Comparison of ENCODE assay signal across 18 cellular contexts in the genomic region with DNA sequence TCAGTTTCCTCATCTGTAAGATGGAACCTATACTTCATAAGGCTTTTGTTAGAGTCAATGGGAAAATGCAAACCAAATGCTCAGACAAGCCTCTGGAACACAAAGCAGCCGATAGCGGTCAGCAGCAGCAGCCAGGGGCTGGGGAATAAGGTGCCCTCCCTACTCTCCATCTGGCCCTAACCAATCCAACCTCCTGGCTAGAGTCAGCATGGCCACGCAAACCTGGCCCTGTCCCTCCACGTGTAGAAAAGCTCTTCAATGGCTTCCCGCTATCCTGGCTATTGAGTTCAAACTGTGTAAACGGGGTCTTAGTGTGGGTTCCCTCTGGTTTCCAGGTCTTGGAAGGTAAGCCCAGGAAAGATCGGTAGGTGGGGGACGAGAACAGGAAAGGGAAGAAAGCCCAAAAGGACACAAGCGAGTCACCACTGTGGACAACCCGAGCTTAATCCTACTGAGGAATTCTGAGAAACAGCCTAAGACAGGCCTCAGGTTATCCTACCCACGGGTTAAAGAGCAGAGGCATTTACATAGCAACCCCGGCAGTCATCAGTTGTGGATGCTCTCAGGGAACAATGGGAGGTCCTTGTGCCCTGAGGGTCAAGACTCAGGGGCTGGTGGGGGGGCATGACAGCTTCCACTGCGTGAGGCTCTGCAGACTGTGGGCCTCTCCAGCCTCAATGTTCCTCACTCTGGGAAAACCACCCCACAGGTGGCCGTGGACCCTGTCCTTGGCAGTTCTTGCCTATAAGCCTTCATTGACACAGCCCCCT. TPM values are rescaled to one million over a fixed set of nuclear protein-coding genes. Genes with fewer than 3 reads are reported as not detected.
DNase-seq lines count a peak whose midpoint lies in the region; ATAC-seq and TF ChIP-seq lines count a peak whose summit lies in the region.
"Had no signal": no experiment of that assay in that cellular context is flagged by ENCODE, and none has a peak within 500 bp of the region (broad histone marks: within the 10 kb centered on the region; RNA-seq: fewer than 3 reads in every experiment).

No MANE protein-coding gene starts in this region.

- H3K4me1 Mint-ChIP-seq in Calu3 (ENCODE audit: low read depth, unreplicated experiment): peaks cover 34% of the 10 kb centered on the region
- H3K4me1 Mint-ChIP-seq: activated CD4-positive, alpha-beta T cell treated with anti-CD3 and anti-CD28 coated beads, Interleukin-2, amount 10 ng/mL, durations not matched to agents 24 days and 14 days; activated naive CD4-positive, alpha-beta T cell treated with anti-CD3 and anti-CD28 coated beads, Interleukin-2, amount 10 ng/mL, durations not matched to agents 7 days and 5 days had no signal

- no peaks in the 10 kb centered on the region for H3K27me3 ChIP-seq in PC-9 (ENCODE audit: insufficient read depth, low read depth)
- H3K27me3 ChIP-seq in spleen (replicated peaks in 1 of 7): peaks cover 0 to 6% (median 0%) of the 10 kb centered on the region in 7 donors
- H3K27me3 ChIP-seq in SJCRH30: no peaks in the 10 kb centered on the region

- H3K27ac ChIP-seq in PC-9 (peak overlapping the region; percentile 61), spleen (peak overlapping the region in 3 of 8 donors; percentile 5 to 43 (median 15)), SJCRH30 (no peak overlapping the region)

- no peaks in the 10 kb centered on the region for H3K27me3 Mint-ChIP-seq in Calu3 (ENCODE audit: unreplicated experiment)

- peak overlapping the region; percentile 31 for H3K4me3 Mint-ChIP-seq in Calu3 (ENCODE audit: low read depth, unreplicated experiment)
- H3K4me3 Mint-ChIP-seq: activated CD4-positive, alpha-beta T cell treated with anti-CD3 and anti-CD28 coated beads, Interleukin-2, amount 10 ng/mL, durations not matched to agents 24 days and 14 days; activated naive CD4-positive, alpha-beta T cell treated with anti-CD3 and anti-CD28 coated beads, Interleukin-2, amount 10 ng/mL, durations not matched to agents 7 days and 5 days; naive thymus-derived CD8-positive, alpha-beta T cell had no signal

- H3K9me3 ChIP-seq in PC-9 (ENCODE audit: insufficient read depth, low read depth) (no peaks in the 10 kb centered on the region), spleen (no peaks in the 10 kb centered on the region), SJCRH30 (replicated peaks) (no peaks in the 10 kb centered on the region)

- H3F3A ChIP-seq in PC-9 (ENCODE audit: insufficient read depth, low read depth): peaks cover 13% of the 10 kb centered on the region; the same call in 1 of the 2 replicates

- H3K4me1 ChIP-seq in PC-9 (replicated peaks; ENCODE audit: insufficient read depth) (peaks cover 18% of the 10 kb centered on the region), spleen (peaks cover 17 to 42% (median 27%) of the 10 kb centered on the region in 6 donors), SJCRH30 (peaks cover 7% of the 10 kb centered on the region; the same call in 1 of the 2 replicates)

- H3K4me2 ChIP-seq in PC-9: peak overlapping the region; percentile 47

- no peaks in the 10 kb centered on the region for H3K9me2 ChIP-seq in PC-9 (ENCODE audit: insufficient read depth)

- H3K4me3 ChIP-seq in PC-9 (no peak overlapping the region), spleen (no peak overlapping the region), foreskin fibroblast (ENCODE audit: low read depth in 1 of 2, low read length in 2 of 2) (no peak overlapping the region), SJCRH30 (no peak overlapping the region)

- no peaks in the 10 kb centered on the region for H3K9me3 Mint-ChIP-seq in Calu3 (ENCODE audit: low read depth, unreplicated experiment)
- H3K9me3 Mint-ChIP-seq: activated CD4-positive, alpha-beta T cell treated with anti-CD3 and anti-CD28 coated beads, Interleukin-2, amount 10 ng/mL, durations not matched to agents 24 days and 14 days; activated naive CD4-positive, alpha-beta T cell treated with anti-CD3 and anti-CD28 coated beads, Interleukin-2, amount 10 ng/mL, durations not matched to agents 7 days and 5 days; naive thymus-derived CD8-positive, alpha-beta T cell had no signal

- H3K36me3 ChIP-seq in PC-9 (ENCODE audit: low read depth) (no peaks in the 10 kb centered on the region), spleen (peaks cover 0 to 40% (median 0%) of the 10 kb centered on the region in 6 donors), SJCRH30 (peaks cover 10% of the 10 kb centered on the region; the same call in 1 of the 2 replicates)

- no TSS peak for BruUV-seq in Calu3 (replicated peaks; lab: Mats Ljungman, UMichigan)
- no TSS peak for BruUV-seq in PC-9 (replicated peaks; lab: Mats Ljungman, UMichigan)

- ATAC-seq in SK-N-SH treated with all-trans-retinoic acid at 6 μM for 48 hours: no peak
- ATAC-seq: HCT116; naive thymus-derived CD8-positive, alpha-beta T cell had no signal

- no peaks in the 10 kb centered on the region for H4K20me1 ChIP-seq in PC-9 (ENCODE audit: insufficient read depth)

- intact Hi-C loops in Calu3 (cut with micrococcal nuclease; ENCODE audit: unreplicated experiment): loop anchor here (5.0 kb wide), 2 partner anchors 52 to 82 kb away; a partner anchor contains a TSS
- intact Hi-C loops in PC-9 (cut with micrococcal nuclease; ENCODE audit: unreplicated experiment): loop anchor here (2.0 kb wide), 1 partner anchor 57 kb away; no protein-coding TSS in a partner anchor
- intact Hi-C loops in spleen (cut with DNase I; ENCODE audit: low total_unique reads): no loop called here

- CTCF ChIA-PET in Calu3 (lab: Charles Lee): interaction anchor here (1.1 to 1.4 kb wide), 2 partner anchors 10 to 27 kb away, joined by 3 read pairs; no protein-coding TSS in a partner anchor
- CTCF ChIA-PET in PC-9 (lab: Charles Lee): interaction anchor here (1.3 to 1.6 kb wide), 2 partner anchors 15 to 17 kb away, joined by 4 to 7 read pairs; no protein-coding TSS in a partner anchor

- 0 out of 2 replicates have a peak, but pooled peaks cover 4% of the 10 kb centered on the region for H3K79me2 ChIP-seq in PC-9 (ENCODE audit: low read depth)

- peak overlapping the region; percentile 81 for H3K27ac Mint-ChIP-seq in Calu3 (ENCODE audit: unreplicated experiment)
- H3K27ac Mint-ChIP-seq: activated CD4-positive, alpha-beta T cell treated with anti-CD3 and anti-CD28 coated beads, Interleukin-2, amount 10 ng/mL, durations not matched to agents 24 days and 14 days; activated naive CD4-positive, alpha-beta T cell treated with anti-CD3 and anti-CD28 coated beads, Interleukin-2, amount 10 ng/mL, durations not matched to agents 7 days and 5 days had no signal

- no peak overlapping the region for H2AFZ ChIP-seq in PC-9

- TF ChIP-seq POLR2A in spleen (IDR thresholded peaks at IDR 0.05): no peak

- POLR2A ChIA-PET in PC-9 (lab: Charles Lee; ENCODE audit: unreplicated experiment): interaction anchor here (0.6 to 1.1 kb wide), 5 partner anchors 54 to 84 kb away, joined by 3 to 6 read pairs (median 4); no protein-coding TSS in a partner anchor

- DNase-seq in Calu3 (no peak), PC-9 (peak in 1 of 2 experiments; percentile 35), glomerular visceral epithelial cell (ENCODE audit: extremely low spot score) (peak; percentile 15), spleen (peak; percentile 61), foreskin fibroblast (no peak), SJCRH30 (no peak)
- DNase-seq in activated CD4-positive, alpha-beta T cell treated with anti-CD3 and anti-CD28 coated beads, Interleukin-2, amount 50 U/mL, for 1 hour: no peak
- DNase-seq: activated CD4-positive, alpha-beta T cell treated with anti-CD3 and anti-CD28 coated beads, Interleukin-2, amount 10 ng/mL, durations not matched to agents 24 days and 14 days; activated naive CD4-positive, alpha-beta T cell treated with anti-CD3 and anti-CD28 coated beads, Interleukin-2, amount 10 ng/mL, durations not matched to agents 7 days and 5 days; activated T-cell treated with anti-CD3 and anti-CD28 coated beads, Interleukin-2, amount 50 U/mL, for 1 hour; effector CD4-positive, alpha-beta T cell; NCI-H2081; NCI-H526 had no signal

- TF ChIP-seq CTCF in Calu3 (IDR thresholded peaks at IDR 0.05; ENCODE audit: unreplicated experiment) (no peak), PC-9 (conservative IDR thresholded peaks at IDR 0.05) (no peak), spleen (IDR thresholded peaks at IDR 0.05 in 8 of 11, conservative IDR thresholded peaks at IDR 0.05 in 3 of 11) (no peak), foreskin fibroblast (IDR thresholded peaks at IDR 0.05; ENCODE audit: low read depth, low read length) (no peak)

- peaks cover 13% of the 10 kb centered on the region for H3K36me3 Mint-ChIP-seq in Calu3 (ENCODE audit: insufficient read depth, unreplicated experiment)
- H3K36me3 Mint-ChIP-seq: activated naive CD4-positive, alpha-beta T cell treated with anti-CD3 and anti-CD28 coated beads, Interleukin-2, amount 10 ng/mL, durations not matched to agents 7 days and 5 days; naive thymus-derived CD8-positive, alpha-beta T cell had no signal

- WGBS in spleen, 5 donors: 83 to 89% (median 87%) methylated on average over 13 to 14 of the region's 14 CpGs

TF ChIP-seq in SK-N-SH treated with all-trans-retinoic acid at 6 μM for 48 hours, 23 proteins besides CTCF, POLR2A, EP300 and RAD21:
- TF ChIP-seq TOX (CRISPR knock-in tag; IDR thresholded peaks at IDR 0.05; ENCODE audit: borderline replicate concordance) (no peak), ZFP3 (CRISPR knock-in tag; IDR thresholded peaks at IDR 0.05) (no peak), OSR1 (CRISPR knock-in tag; IDR thresholded peaks at IDR 0.05) (no peak), ZNF8 (CRISPR knock-in tag; IDR thresholded peaks at IDR 0.05) (no peak), ZNF70 (CRISPR knock-in tag; IDR thresholded peaks at IDR 0.05) (no peak), TCF4 (CRISPR knock-in tag; IDR thresholded peaks at IDR 0.05; ENCODE audit: borderline replicate concordance) (no peak)

RNA-seq across cellular contexts. Expression of a gene that starts 30.9 kb away (rescaled TPM):
- total RNA-seq in Calu3 (2022) (1.0 and 1.6 TPM in 2 replicates), PC-9 (2021) (1.7 and 5.7 TPM in 2 replicates), spleen (not detected)
- under 1 TPM in 1 of 3 donors, not detected in 2; 0.24 TPM for polyA plus RNA-seq in spleen
- 0.20 and 0.43 TPM in 2 replicates for total RNA-seq in SJCRH30 (2014; rRNA removed; shearing (Covaris generic))
- total RNA-seq: activated CD4-positive, alpha-beta T cell treated with anti-CD3 and anti-CD28 coated beads, Interleukin-2, amount 10 ng/mL, durations not matched to agents 24 days and 14 days; liver; naive thymus-derived CD8-positive, alpha-beta T cell; subcutaneous adipose tissue had no signal
- polyA plus RNA-seq: liver; naive thymus-derived CD8-positive, alpha-beta T cell had no signal

RNA-seq across cellular contexts. Expression of a gene that starts 52.2 kb away (rescaled TPM):
- total RNA-seq in Calu3 (2022) (13.2 and 17.4 TPM in 2 replicates), PC-9 (2021) (33.9 and 34.7 TPM in 2 replicates), spleen (10 to 100 TPM; 11.7 to 24.9 (median 19.3) TPM)
- polyA plus RNA-seq in spleen: 1 to 10 TPM; 1.3 to 3.4 (median 1.8) TPM
- 6.5 and 6.8 TPM in 2 replicates for total RNA-seq in SJCRH30 (2014; rRNA removed; shearing (Covaris generic))
- total RNA-seq: activated CD4-positive, alpha-beta T cell treated with anti-CD3 and anti-CD28 coated beads, Interleukin-2, amount 10 ng/mL, durations not matched to agents 24 days and 14 days; naive thymus-derived CD8-positive, alpha-beta T cell had no signal
- polyA plus RNA-seq: naive thymus-derived CD8-positive, alpha-beta T cell had no signal

Comparison
In these comparisons a context has a peak if more than half of its experiments do, and no peak if none do; other contexts are left out.
1. DNase-seq: peak in glomerular visceral epithelial cell (single experiment) and spleen (single experiment); none in Calu3 (single experiment), foreskin fibroblast (0 of 2), SJCRH30 (0 of 2) and activated CD4-positive, alpha-beta T cell treated with anti-CD3 and anti-CD28 coated beads, Interleukin-2, amount 50 U/mL, for 1 hour (single experiment).